In the genomic region with DNA sequence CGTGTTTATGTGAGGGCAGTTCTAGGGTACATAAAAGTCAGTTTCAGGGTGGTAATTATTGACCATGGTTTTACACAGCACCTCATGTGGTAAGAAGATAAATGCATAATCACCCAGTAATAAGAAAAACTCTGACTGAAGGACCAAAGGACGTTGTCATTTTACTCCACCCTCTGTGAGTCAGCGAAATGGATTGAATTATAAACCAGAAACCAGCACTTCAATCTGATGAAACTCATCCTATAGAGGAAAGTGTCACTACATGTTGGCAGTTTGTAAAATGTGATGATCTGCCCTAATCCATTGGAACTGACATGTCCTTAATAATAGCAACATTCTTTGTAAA, we compare ENCODE assay signal across 1 cellular context.
TF ChIP-seq lines count a peak whose summit lies in the region.

No MANE protein-coding gene starts in this region.

TF ChIP-seq in K562, 482 proteins besides CTCF, POLR2A, EP300 and RAD21 (continued from another document):
- TF ChIP-seq, protein P1, sequence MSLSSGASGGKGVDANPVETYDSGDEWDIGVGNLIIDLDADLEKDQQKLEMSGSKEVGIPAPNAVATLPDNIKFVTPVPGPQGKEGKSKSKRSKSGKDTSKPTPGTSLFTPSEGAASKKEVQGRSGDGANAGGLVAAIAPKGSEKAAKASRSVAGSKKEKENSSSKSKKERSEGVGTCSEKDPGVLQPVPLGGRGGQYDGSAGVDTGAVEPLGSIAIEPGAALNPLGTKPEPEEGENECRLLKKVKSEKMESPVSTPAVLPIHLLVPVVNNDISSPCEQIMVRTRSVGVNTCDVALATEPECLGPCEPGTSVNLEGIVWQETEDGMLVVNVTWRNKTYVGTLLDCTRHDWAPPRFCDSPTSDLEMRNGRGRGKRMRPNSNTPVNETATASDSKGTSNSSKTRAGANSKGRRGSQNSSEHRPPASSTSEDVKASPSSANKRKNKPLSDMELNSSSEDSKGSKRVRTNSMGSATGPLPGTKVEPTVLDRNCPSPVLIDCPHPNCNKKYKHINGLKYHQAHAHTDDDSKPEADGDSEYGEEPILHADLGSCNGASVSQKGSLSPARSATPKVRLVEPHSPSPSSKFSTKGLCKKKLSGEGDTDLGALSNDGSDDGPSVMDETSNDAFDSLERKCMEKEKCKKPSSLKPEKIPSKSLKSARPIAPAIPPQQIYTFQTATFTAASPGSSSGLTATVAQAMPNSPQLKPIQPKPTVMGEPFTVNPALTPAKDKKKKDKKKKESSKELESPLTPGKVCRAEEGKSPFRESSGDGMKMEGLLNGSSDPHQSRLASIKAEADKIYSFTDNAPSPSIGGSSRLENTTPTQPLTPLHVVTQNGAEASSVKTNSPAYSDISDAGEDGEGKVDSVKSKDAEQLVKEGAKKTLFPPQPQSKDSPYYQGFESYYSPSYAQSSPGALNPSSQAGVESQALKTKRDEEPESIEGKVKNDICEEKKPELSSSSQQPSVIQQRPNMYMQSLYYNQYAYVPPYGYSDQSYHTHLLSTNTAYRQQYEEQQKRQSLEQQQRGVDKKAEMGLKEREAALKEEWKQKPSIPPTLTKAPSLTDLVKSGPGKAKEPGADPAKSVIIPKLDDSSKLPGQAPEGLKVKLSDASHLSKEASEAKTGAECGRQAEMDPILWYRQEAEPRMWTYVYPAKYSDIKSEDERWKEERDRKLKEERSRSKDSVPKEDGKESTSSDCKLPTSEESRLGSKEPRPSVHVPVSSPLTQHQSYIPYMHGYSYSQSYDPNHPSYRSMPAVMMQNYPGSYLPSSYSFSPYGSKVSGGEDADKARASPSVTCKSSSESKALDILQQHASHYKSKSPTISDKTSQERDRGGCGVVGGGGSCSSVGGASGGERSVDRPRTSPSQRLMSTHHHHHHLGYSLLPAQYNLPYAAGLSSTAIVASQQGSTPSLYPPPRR (CRISPR knock-in tag; IDR thresholded peaks at IDR 0.05; ENCODE audit: borderline replicate concordance), result no peak
- TF ChIP-seq XRCC4 (IDR thresholded peaks at IDR 0.05; ENCODE audit: extremely low read depth, insufficient read depth, insufficient read length) (no peak), ZNF212 (CRISPR knock-in tag; IDR thresholded peaks at IDR 0.05) (no peak), ARID1B (IDR thresholded peaks at IDR 0.05) (no peak), RBM22 (IDR thresholded peaks at IDR 0.05; ENCODE audit: low read depth, low read length, poor library complexity, severe bottlenecking) (no peak), ETS2 (tag; IDR thresholded peaks at IDR 0.05; ENCODE audit: borderline replicate concordance, poor library complexity, severe bottlenecking) (no peak), HMG20A (CRISPR knock-in tag; conservative IDR thresholded peaks at IDR 0.05) (no peak), ZNF316 (IDR thresholded peaks at IDR 0.05) (peak; percentile 94), ZNF830 (CRISPR knock-in tag; IDR thresholded peaks at IDR 0.05) (no peak), C11orf30 (IDR thresholded peaks at IDR 0.05; ENCODE audit: low read depth) (peak; percentile 90), ATF7 (IDR thresholded peaks at IDR 0.05) (no peak), JUNB (CRISPR knock-in tag; conservative IDR thresholded peaks at IDR 0.05) (no peak), CHD1 (IDR thresholded peaks at IDR 0.05; ENCODE audit: low read length) (no peak), RBM39 (optimal IDR thresholded peaks at IDR 0.05; ENCODE audit: low read depth, low read length) (no peak), FOSL1 (tag; conservative IDR thresholded peaks at IDR 0.05) (peak; percentile 51), NR2C2 (CRISPR knock-in tag; IDR thresholded peaks at IDR 0.05) (no peak), NR2C2 (tag; IDR thresholded peaks at IDR 0.05) (no peak), FOXA3 (CRISPR knock-in tag; conservative IDR thresholded peaks at IDR 0.05 in 1 of 2, IDR thresholded peaks at IDR 0.05 in 1 of 2) (no peak), SREBF2 (CRISPR knock-in tag; IDR thresholded peaks at IDR 0.05) (no peak), ZNF224 (CRISPR knock-in tag; IDR thresholded peaks at IDR 0.05) (no peak), ZNF764 (CRISPR knock-in tag; IDR thresholded peaks at IDR 0.05; ENCODE audit: low read depth) (no peak), PHTF2 (CRISPR knock-in tag; IDR thresholded peaks at IDR 0.05) (no peak), ZSCAN32 (CRISPR knock-in tag; IDR thresholded peaks at IDR 0.05) (no peak), FOXK1 (CRISPR knock-in tag; IDR thresholded peaks at IDR 0.05; ENCODE audit: borderline replicate concordance) (no peak), RFX7 (CRISPR knock-in tag; IDR thresholded peaks at IDR 0.05) (no peak), NFXL1 (CRISPR knock-in tag; IDR thresholded peaks at IDR 0.05) (no peak), KLF1 (tag; IDR thresholded peaks at IDR 0.05) (no peak), ZFP1 (CRISPR knock-in tag; IDR thresholded peaks at IDR 0.05) (no peak), L3MBTL2 (IDR thresholded peaks at IDR 0.05) (0 out of 2 replicates have a peak, but pooled peaks have one; percentile 8), EZH2 (IDR thresholded peaks at IDR 0.05; ENCODE audit: borderline replicate concordance, low read depth, low read length) (no peak), SRSF7 (optimal IDR thresholded peaks at IDR 0.05; ENCODE audit: low read depth, low read length) (no peak), MAFG (tag; conservative IDR thresholded peaks at IDR 0.05) (peak; percentile 83), KDM1A (IDR thresholded peaks at IDR 0.05) (peak; percentile 48 to 67; a peak in 3 of 4 replicates), SMARCA5 (IDR thresholded peaks at IDR 0.05) (no peak), CXXC5 (CRISPR knock-in tag; IDR thresholded peaks at IDR 0.05) (no peak), PHF21A (IDR thresholded peaks at IDR 0.05; ENCODE audit: borderline replicate concordance, low read depth) (no peak)
- TF ChIP-seq, protein P2, sequence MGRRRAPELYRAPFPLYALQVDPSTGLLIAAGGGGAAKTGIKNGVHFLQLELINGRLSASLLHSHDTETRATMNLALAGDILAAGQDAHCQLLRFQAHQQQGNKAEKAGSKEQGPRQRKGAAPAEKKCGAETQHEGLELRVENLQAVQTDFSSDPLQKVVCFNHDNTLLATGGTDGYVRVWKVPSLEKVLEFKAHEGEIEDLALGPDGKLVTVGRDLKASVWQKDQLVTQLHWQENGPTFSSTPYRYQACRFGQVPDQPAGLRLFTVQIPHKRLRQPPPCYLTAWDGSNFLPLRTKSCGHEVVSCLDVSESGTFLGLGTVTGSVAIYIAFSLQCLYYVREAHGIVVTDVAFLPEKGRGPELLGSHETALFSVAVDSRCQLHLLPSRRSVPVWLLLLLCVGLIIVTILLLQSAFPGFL (CRISPR knock-in tag; IDR thresholded peaks at IDR 0.05), result no peak
- TF ChIP-seq, protein P3, sequence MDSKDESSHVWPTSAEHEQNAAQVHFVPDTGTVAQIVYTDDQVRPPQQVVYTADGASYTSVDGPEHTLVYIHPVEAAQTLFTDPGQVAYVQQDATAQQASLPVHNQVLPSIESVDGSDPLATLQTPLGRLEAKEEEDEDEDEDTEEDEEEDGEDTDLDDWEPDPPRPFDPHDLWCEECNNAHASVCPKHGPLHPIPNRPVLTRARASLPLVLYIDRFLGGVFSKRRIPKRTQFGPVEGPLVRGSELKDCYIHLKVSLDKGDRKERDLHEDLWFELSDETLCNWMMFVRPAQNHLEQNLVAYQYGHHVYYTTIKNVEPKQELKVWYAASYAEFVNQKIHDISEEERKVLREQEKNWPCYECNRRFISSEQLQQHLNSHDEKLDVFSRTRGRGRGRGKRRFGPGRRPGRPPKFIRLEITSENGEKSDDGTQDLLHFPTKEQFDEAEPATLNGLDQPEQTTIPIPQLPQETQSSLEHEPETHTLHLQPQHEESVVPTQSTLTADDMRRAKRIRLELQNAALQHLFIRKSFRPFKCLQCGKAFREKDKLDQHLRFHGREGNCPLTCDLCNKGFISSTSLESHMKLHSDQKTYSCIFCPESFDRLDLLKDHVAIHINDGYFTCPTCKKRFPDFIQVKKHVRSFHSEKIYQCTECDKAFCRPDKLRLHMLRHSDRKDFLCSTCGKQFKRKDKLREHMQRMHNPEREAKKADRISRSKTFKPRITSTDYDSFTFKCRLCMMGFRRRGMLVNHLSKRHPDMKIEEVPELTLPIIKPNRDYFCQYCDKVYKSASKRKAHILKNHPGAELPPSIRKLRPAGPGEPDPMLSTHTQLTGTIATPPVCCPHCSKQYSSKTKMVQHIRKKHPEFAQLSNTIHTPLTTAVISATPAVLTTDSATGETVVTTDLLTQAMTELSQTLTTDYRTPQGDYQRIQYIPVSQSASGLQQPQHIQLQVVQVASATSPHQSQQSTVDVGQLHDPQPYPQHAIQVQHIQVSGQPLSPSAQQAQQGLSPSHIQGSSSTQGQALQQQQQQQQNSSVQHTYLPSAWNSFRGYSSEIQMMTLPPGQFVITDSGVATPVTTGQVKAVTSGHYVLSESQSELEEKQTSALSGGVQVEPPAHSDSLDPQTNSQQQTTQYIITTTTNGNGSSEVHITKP (IDR thresholded peaks at IDR 0.05; ENCODE audit: partially characterized antibody), result no peak
- TF ChIP-seq, protein P4, sequence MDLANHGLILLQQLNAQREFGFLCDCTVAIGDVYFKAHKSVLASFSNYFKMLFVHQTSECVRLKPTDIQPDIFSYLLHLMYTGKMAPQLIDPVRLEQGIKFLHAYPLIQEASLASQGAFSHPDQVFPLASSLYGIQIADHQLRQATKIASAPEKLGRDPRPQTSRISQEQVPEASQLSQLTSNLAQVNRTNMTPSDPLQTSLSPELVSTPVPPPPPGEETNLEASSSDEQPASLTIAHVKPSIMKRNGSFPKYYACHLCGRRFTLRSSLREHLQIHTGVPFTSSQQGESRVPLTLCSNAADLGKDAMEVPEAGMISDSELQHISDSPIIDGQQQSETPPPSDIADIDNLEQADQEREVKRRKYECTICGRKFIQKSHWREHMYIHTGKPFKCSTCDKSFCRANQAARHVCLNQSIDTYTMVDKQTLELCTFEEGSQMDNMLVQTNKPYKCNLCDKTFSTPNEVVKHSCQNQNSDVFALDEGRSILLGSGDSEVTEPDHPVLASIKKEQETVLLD (IDR thresholded peaks at IDR 0.05), result no peak
- TF ChIP-seq, protein P5, sequence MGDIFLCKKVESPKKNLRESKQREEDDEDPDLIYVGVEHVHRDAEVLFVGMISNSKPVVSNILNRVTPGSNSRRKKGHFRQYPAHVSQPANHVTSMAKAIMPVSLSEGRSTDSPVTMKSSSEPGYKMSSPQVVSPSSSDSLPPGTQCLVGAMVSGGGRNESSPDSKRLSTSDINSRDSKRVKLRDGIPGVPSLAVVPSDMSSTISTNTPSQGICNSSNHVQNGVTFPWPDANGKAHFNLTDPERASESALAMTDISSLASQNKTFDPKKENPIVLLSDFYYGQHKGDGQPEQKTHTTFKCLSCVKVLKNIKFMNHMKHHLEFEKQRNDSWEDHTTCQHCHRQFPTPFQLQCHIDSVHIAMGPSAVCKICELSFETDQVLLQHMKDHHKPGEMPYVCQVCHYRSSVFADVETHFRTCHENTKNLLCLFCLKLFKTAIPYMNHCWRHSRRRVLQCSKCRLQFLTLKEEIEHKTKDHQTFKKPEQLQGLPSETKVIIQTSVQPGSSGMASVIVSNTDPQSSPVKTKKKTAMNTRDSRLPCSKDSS (IDR thresholded peaks at IDR 0.05; ENCODE audit: low read depth, partially characterized antibody), result no peak
- TF ChIP-seq, protein P6, sequence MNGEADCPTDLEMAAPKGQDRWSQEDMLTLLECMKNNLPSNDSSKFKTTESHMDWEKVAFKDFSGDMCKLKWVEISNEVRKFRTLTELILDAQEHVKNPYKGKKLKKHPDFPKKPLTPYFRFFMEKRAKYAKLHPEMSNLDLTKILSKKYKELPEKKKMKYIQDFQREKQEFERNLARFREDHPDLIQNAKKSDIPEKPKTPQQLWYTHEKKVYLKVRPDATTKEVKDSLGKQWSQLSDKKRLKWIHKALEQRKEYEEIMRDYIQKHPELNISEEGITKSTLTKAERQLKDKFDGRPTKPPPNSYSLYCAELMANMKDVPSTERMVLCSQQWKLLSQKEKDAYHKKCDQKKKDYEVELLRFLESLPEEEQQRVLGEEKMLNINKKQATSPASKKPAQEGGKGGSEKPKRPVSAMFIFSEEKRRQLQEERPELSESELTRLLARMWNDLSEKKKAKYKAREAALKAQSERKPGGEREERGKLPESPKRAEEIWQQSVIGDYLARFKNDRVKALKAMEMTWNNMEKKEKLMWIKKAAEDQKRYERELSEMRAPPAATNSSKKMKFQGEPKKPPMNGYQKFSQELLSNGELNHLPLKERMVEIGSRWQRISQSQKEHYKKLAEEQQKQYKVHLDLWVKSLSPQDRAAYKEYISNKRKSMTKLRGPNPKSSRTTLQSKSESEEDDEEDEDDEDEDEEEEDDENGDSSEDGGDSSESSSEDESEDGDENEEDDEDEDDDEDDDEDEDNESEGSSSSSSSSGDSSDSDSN (IDR thresholded peaks at IDR 0.05; ENCODE audit: borderline replicate concordance in 1 of 2, low read depth in 2 of 2, low read length in 2 of 2), result no peak
- TF ChIP-seq, protein P7, sequence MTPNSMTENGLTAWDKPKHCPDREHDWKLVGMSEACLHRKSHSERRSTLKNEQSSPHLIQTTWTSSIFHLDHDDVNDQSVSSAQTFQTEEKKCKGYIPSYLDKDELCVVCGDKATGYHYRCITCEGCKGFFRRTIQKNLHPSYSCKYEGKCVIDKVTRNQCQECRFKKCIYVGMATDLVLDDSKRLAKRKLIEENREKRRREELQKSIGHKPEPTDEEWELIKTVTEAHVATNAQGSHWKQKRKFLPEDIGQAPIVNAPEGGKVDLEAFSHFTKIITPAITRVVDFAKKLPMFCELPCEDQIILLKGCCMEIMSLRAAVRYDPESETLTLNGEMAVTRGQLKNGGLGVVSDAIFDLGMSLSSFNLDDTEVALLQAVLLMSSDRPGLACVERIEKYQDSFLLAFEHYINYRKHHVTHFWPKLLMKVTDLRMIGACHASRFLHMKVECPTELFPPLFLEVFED (CRISPR knock-in tag; conservative IDR thresholded peaks at IDR 0.05), result no peak
- TF ChIP-seq, protein P8, sequence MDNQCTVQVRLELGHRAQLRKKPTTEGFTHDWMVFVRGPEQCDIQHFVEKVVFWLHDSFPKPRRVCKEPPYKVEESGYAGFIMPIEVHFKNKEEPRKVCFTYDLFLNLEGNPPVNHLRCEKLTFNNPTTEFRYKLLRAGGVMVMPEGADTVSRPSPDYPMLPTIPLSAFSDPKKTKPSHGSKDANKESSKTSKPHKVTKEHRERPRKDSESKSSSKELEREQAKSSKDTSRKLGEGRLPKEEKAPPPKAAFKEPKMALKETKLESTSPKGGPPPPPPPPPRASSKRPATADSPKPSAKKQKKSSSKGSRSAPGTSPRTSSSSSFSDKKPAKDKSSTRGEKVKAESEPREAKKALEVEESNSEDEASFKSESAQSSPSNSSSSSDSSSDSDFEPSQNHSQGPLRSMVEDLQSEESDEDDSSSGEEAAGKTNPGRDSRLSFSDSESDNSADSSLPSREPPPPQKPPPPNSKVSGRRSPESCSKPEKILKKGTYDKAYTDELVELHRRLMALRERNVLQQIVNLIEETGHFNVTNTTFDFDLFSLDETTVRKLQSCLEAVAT (IDR thresholded peaks at IDR 0.05), result no peak
TF ChIP-seq in K562: peak in this region for 17.
